ENCODE assay signal across 8 cellular contexts in the genomic region with DNA sequence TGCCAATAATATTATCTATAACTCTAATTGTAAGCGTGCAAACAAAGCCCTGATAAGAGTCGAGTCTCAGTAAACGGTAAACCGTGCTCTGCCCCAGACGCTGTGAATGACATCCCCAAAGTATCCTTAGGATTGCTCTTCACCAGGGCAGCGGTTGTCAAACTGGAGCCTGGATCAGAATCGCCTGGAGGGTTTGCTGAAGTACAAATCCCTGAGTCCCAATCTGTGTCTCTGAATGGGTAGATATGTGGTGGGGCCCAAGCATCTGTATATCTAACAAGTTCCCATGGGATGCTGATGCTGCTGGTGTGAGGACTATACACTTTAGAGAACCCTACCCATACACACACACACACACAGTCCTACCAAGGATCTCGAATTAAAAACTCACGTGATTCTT. TPM values are rescaled to one million over a fixed set of nuclear protein-coding genes. Genes with fewer than 3 reads are reported as not detected.
DNase-seq lines count a peak whose midpoint lies in the region; ATAC-seq and TF ChIP-seq lines count a peak whose summit lies in the region.

No MANE protein-coding gene starts in this region.

- H3K36me3 Mint-ChIP-seq in CD14-positive monocyte, result peaks cover 0 to 10% of the 10 kb centered on the region in 2 donors
- H3K36me3 Mint-ChIP-seq in nephron progenitor cell (ENCODE audit: low read depth), result no peaks in the 10 kb centered on the region

- H3K36me3 ChIP-seq in Karpas-422 (ENCODE audit: insufficient read depth, low read length), result no peaks in the 10 kb centered on the region
- no peaks in the 10 kb centered on the region for H3K36me3 ChIP-seq in body of pancreas (replicated peaks in 1 of 2; ENCODE audit: insufficient read depth in 1 of 2, low read depth in 2 of 2)

- no peak overlapping the region for H3K9ac ChIP-seq in Karpas-422 (ENCODE audit: low read length)

- H3K9me3 Mint-ChIP-seq in CD14-positive monocyte, result peaks cover 0 to 10% (median 5%) of the 10 kb centered on the region in 7 donors
- H3K9me3 Mint-ChIP-seq in nephron progenitor cell, result no peaks in the 10 kb centered on the region

- H3K27me3 Mint-ChIP-seq in CD14-positive monocyte (ENCODE audit: low read depth in 3 of 3) (peaks cover 63 to 70% (median 69%) of the 10 kb centered on the region in 3 donors), nephron progenitor cell (ENCODE audit: low read depth, poor library complexity) (peaks cover 23% of the 10 kb centered on the region)

- H3K4me3 ChIP-seq in Karpas-422 (ENCODE audit: low read length), result no peak overlapping the region; the same call in 1 of the 2 replicates
- H3K4me3 ChIP-seq in body of pancreas, result no peak overlapping the region
- H3K4me3 ChIP-seq in foreskin fibroblast (ENCODE audit: low read depth in 1 of 2, low read length in 2 of 2), result no peak overlapping the region

- no peak overlapping the region for H2AFZ ChIP-seq in Karpas-422 (ENCODE audit: low read length)

- H3K4me3 Mint-ChIP-seq in CD14-positive monocyte (peak overlapping the region; percentile 58 to 94), nephron progenitor cell (peak overlapping the region; percentile 90)

- ATAC-seq in body of pancreas, result no peak
- no peak for ATAC-seq in GM19463 (IDR thresholded peaks at IDR 0.05; ENCODE audit: unreplicated experiment)

- H3K27me3 ChIP-seq in Karpas-422 (ENCODE audit: low read length) (no peaks in the 10 kb centered on the region), body of pancreas (no peaks in the 10 kb centered on the region)

- no peak for TF ChIP-seq POLR2A in body of pancreas (IDR thresholded peaks at IDR 0.05)

- 25 to 30% methylated on average over 6 to 9 of the region's 9 CpGs for WGBS in body of pancreas, 2 donors

- in situ Hi-C loops in ACHN (cut with HindIII; ENCODE audit: low pct_ligation_motif_present, low pct_unique_long_range_greater_than_20kb, low sequenced_read_pairs), result loop anchor here (25.0 kb wide), 1 partner anchor 278 kb away; no protein-coding TSS in a partner anchor

- H3K27ac Mint-ChIP-seq in CD14-positive monocyte (no peak overlapping the region), nephron progenitor cell (no peak overlapping the region)

- H4K20me1 ChIP-seq in Karpas-422 (ENCODE audit: insufficient read depth, low read depth, low read length), result no peaks in the 10 kb centered on the region

- H3K4me1 Mint-ChIP-seq in CD14-positive monocyte, result peaks cover 32% of the 10 kb centered on the region
- H3K4me1 Mint-ChIP-seq in nephron progenitor cell, result peaks cover 34% of the 10 kb centered on the region

- TF ChIP-seq CTCF in CD14-positive monocyte (IDR thresholded peaks at IDR 0.05) (no peak), body of pancreas (IDR thresholded peaks at IDR 0.05) (no peak), nephron progenitor cell (IDR thresholded peaks at IDR 0.05) (no peak), foreskin fibroblast (IDR thresholded peaks at IDR 0.05; ENCODE audit: low read depth, low read length) (no peak)

- H3K27ac ChIP-seq in Karpas-422 (ENCODE audit: low read length) (no peak overlapping the region), body of pancreas (peak overlapping the region; percentile 58 to 97 (median 88))

- DNase-seq in CD14-positive monocyte (ENCODE audit: low spot score), result no peak
- DNase-seq in Karpas-422, result no peak
- no peak for DNase-seq in body of pancreas
- DNase-seq in nephron progenitor cell, result no peak
- DNase-seq in ACHN, result no peak
- DNase-seq in foreskin fibroblast, result no peak
- no peak for DNase-seq in KG1 (lab: John Stamatoyannopoulos, UW)

- H3K9me2 ChIP-seq in Karpas-422 (replicated peaks; ENCODE audit: insufficient read depth, low read length), result no peaks in the 10 kb centered on the region

- intact Hi-C loops in CD14-positive monocyte (cut with micrococcal nuclease), result loop anchor here (5.0 to 10.0 kb wide), 3 partner anchors 240 to 290 kb away; no protein-coding TSS in a partner anchor
- intact Hi-C loops in body of pancreas (cut with DNase I), result no loop called here

- peaks cover 7% of the 10 kb centered on the region for H3K4me1 ChIP-seq in Karpas-422 (ENCODE audit: low read length)
- peaks cover 36% of the 10 kb centered on the region for H3K4me1 ChIP-seq in body of pancreas

- peak overlapping the region; percentile 60 for H3K4me2 ChIP-seq in Karpas-422 (ENCODE audit: low read depth, low read length, poor library complexity, severe bottlenecking)

- H3K9me3 ChIP-seq in Karpas-422 (ENCODE audit: low read length), result no peaks in the 10 kb centered on the region
- no peaks in the 10 kb centered on the region for H3K9me3 ChIP-seq in body of pancreas

- H3K79me2 ChIP-seq in Karpas-422 (ENCODE audit: low read length), result no peaks in the 10 kb centered on the region

RNA-seq across cellular contexts. Expression of gene APBB2, which starts 0.8 kb away (rescaled TPM):
- under 1 TPM in 1 of 2 donors, not detected in 1; 0.15 TPM for polyA plus RNA-seq in CD14-positive monocyte
- 3.7 and 6.7 TPM in 2 replicates for total RNA-seq in Karpas-422 (2014; rRNA removed; shearing (Covaris generic); ENCODE audit: low replicate concordance)
- total RNA-seq in body of pancreas, result 10 to 100 TPM; 34.8 to 42.8 TPM

RNA-seq across cellular contexts. Expression of gene UCHL1, which starts 41.6 kb away (rescaled TPM):
- polyA plus RNA-seq in CD14-positive monocyte, result not detected
- total RNA-seq in Karpas-422 (2014; rRNA removed; shearing (Covaris generic); ENCODE audit: low replicate concordance), result 0.58 TPM in 1 of 2 replicates, not detected in the other
- 100 to 1,000 TPM in 1 of 2 donors, 10 to 100 TPM in 1; 26.5 to 103 TPM for total RNA-seq in body of pancreas

Comparison
In these comparisons a context has a peak if more than half of its experiments do, and no peak if none do; other contexts are left out.
1. RNA of gene UCHL1, which starts 41.6 kb away (total RNA-seq): 26.5 to 103 TPM in body of pancreas; 0.58 TPM in Karpas-422; every median in the first group is over 10 times any median in the second.